Comparison of ENCODE assay signal across 8 cellular contexts in the genomic region with DNA sequence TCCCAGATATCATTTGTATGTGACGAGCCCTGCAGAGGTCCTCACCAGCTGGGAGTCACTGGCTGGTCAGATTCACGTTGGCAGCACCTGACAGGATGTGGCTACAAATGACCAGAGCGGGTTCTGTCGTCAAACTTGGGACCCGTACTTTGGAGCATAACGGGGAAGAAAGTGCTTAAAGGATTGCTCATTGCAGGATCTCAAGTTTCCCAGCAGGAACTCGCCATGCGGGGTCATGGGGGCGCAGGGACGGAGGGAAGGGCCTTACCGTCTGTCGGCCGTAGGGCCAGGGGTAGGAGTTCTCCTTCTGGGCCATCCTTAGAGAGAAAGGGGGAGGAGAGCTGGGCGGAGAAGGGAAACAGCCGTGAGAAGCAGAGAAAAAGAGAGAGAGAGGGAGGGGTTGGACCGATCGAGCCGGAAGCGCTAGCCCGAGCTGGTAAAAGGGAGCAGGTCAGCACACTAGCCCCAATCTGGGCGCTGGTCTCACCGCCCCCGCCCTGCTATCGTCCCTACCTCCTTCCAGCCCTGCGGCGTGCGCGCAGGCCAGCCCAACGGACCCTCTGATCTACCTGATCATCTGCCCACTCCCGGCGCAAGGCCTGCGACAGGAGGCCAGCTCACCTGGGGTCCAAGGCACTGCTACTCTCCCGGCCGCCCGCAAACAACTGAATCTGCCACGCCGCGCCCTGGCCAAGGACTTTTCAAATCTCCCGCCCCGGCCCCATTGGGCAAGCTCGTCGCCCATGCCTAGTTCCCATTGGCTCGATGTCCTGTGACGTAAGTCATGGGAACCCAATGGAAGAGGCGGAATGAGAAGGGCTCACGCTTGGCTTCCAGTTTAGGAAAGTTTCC. TPM values are rescaled to one million over a fixed set of nuclear protein-coding genes. Genes with fewer than 3 reads are reported as not detected.
DNase-seq lines count a peak whose midpoint lies in the region; TF ChIP-seq lines count a peak whose summit lies in the region.

AURKB (minus strand) TSS at position 667 of the 852 bp plus-strand sequence; CDS start at position 316, 351 bp downstream.

- H3K27me3 Mint-ChIP-seq in mesothelial cell of epicardium (ENCODE audit: low read depth) = no peaks in the 10 kb centered on the region

- in situ Hi-C loops in endometrial microvascular endothelial cells (cut with HindIII; ENCODE audit: inconsistent ontology term, low pct_unique_long_range_greater_than_20kb, low sequenced_read_pairs) = no loop called here

- H3K9ac ChIP-seq in NT2/D1 (ENCODE audit: insufficient read length, low read depth) = peak within 1 kb of the TSS; percentile 94

- H3K27ac Mint-ChIP-seq in mesothelial cell of epicardium = peak within 1 kb of the TSS; percentile 97

- no peaks in the 10 kb centered on the region for H3K9me3 ChIP-seq in NT2/D1 (ENCODE audit: insufficient read depth, low read length)

- peaks cover 2% of the 10 kb centered on the region for H3K36me3 Mint-ChIP-seq in mesothelial cell of epicardium

- no peaks in the 10 kb centered on the region for H3K27me3 ChIP-seq in NT2/D1 (ENCODE audit: insufficient read depth, insufficient read length)

- H3K4me1 ChIP-seq in NT2/D1 (ENCODE audit: insufficient read depth, insufficient read length) = peaks cover 6% of the 10 kb centered on the region

- H3K36me3 ChIP-seq in NT2/D1 (ENCODE audit: insufficient read depth, insufficient read length, low read length) = peaks cover 38% of the 10 kb centered on the region

- H3K4me1 Mint-ChIP-seq in mesothelial cell of epicardium = peaks cover 14% of the 10 kb centered on the region

- no peaks in the 10 kb centered on the region for H3K9me3 Mint-ChIP-seq in mesothelial cell of epicardium

- TF ChIP-seq CTCF in GM20000 (IDR thresholded peaks at IDR 0.05; ENCODE audit: extremely low read depth, missing control alignments) (no peak), mesothelial cell of epicardium (IDR thresholded peaks at IDR 0.05; ENCODE audit: unreplicated experiment) (no peak)

- H3K4me3 ChIP-seq in NT2/D1 (ENCODE audit: insufficient read length, low read depth) = peak within 1 kb of the TSS; percentile 96

- DNase-seq in COLO668 (lab: John Stamatoyannopoulos, UW; ENCODE audit: unreplicated experiment) (peak; percentile 88), GM20000 (ENCODE audit: low spot score) (peak; percentile 94), HT-29 (ENCODE audit: low spot score) (peak; percentile 92), NT2/D1 (ENCODE audit: low read depth, low spot score) (no peak), mesothelial cell of epicardium (ENCODE audit: low spot score in 2 of 2, unreplicated experiment in 2 of 2) (peak; percentile 94 to 95)
- peak; percentile 76 to 83 (median 78) for DNase-seq in activated CD8-positive, alpha-beta memory T cell treated with anti-CD3 and anti-CD28 coated beads for 48 hours (ENCODE audit: low read depth in 2 of 3, low spot score in 2 of 3)
- peak; percentile 74 to 90 for DNase-seq in stimulated activated CD8-positive, alpha-beta memory T cell treated with anti-CD3 and anti-CD28 coated beads, Interleukin-15, amount 100 ng/mL, for 4 hours (ENCODE audit: low read depth in 2 of 2)

- H3K4me3 Mint-ChIP-seq in mesothelial cell of epicardium = peak within 1 kb of the TSS; percentile 82

RNA-seq across cellular contexts. Expression of gene AURKB, which starts in this region (rescaled TPM):
- 75.0 and 84.9 TPM in 2 replicates for total RNA-seq in HT-29 (2014; rRNA removed; shearing (Covaris generic))
- total RNA-seq in endometrial microvascular endothelial cells (ENCODE audit: inconsistent ontology term) = 100 TPM
- total RNA-seq in mesothelial cell of epicardium = 33.1 to 37.4 TPM (median 37.3 TPM) in 3 replicates
